Comparison of ENCODE assay signal across 8 cellular contexts in the genomic region with DNA sequence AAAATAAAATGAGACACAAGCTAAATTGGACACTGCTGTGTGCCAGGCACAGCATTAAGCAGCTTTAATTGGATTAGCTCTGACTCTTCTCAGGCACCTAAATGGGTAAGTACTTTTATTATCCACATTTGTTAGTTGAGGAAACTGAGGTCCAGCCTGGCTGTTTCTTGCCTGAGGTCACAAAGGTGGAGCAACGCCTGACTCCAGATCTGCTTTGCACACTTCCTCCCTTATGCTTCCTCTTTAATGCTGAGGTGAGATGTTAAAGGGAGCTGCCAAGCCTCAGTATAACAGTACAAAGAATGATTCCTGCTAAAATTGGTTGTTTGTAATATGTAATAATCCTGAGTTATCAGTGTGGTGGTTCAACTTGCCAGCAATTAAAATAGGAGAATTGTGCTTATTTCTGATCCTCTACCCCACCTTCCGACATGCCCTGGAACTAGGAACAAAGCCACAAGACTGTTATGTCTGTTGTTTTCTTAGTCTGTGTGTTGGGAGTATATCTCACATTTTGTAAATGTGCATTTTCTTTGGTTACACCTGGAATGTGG.
DNase-seq lines count a peak whose midpoint lies in the region; FAIRE-seq and TF ChIP-seq lines count a peak whose summit lies in the region.

No MANE protein-coding gene starts in this region.

- peaks cover 65% of the 10 kb centered on the region for H3K79me2 ChIP-seq in endothelial cell of umbilical vein (ENCODE audit: control insufficient read depth, insufficient read depth, low read length)

- peak overlapping the region; percentile 66 for H3K4me3 ChIP-seq in GM12865 (ENCODE audit: low read depth, low read length)
- peak overlapping the region in 2 of 3 experiments; percentile 30 to 93 for H3K4me3 ChIP-seq in endothelial cell of umbilical vein (replicated peaks in 1 of 3; ENCODE audit: insufficient read depth in 1 of 3, low read depth in 1 of 3, low read length in 3 of 3)
- peak overlapping the region; percentile 42 for H3K4me3 ChIP-seq in rectal smooth muscle tissue (ENCODE audit: low read length)
- H3K4me3 ChIP-seq in MG63, result no peak overlapping the region

- BruUV-seq in endothelial cell of umbilical vein (replicated peaks; lab: Mats Ljungman, UMichigan), result no TSS peak

- dilution Hi-C loops in endothelial cell of umbilical vein (cut with MboI; ENCODE audit: extremely low pct_ligation_motif_present, low sequenced_read_pairs), result no loop called here

- peak overlapping the region; percentile 87 for H3K4me2 ChIP-seq in endothelial cell of umbilical vein (ENCODE audit: insufficient read depth, low read length)

- FAIRE-seq in endothelial cell of umbilical vein (lab: Jason Lieb, UNC) (peak; percentile 63), RCC 7860 (lab: Jason Lieb, UNC) (no peak)

- H3K9me3 ChIP-seq in endothelial cell of umbilical vein (replicated peaks; ENCODE audit: control insufficient read depth, insufficient read depth, low read length) (no peaks in the 10 kb centered on the region), MG63 (no peaks in the 10 kb centered on the region)

- H3K4me1 ChIP-seq in endothelial cell of umbilical vein (ENCODE audit: control insufficient read depth, extremely low read depth, insufficient read depth, low read length), result peaks cover 56% of the 10 kb centered on the region
- H3K4me1 ChIP-seq in rectal smooth muscle tissue (ENCODE audit: control insufficient read depth, insufficient read depth, low read length), result peaks cover 35% of the 10 kb centered on the region

- CTCF ChIA-PET in endothelial cell of umbilical vein (lab: Charles Lee), result interaction anchor here (0.6 to 5.4 kb wide), 16 partner anchors 13 to 142 kb away, joined by 3 to 37 read pairs (median 4); partner anchors contain the start of gene AFF1

- H3K9ac ChIP-seq in endothelial cell of umbilical vein (replicated peaks; ENCODE audit: extremely low read depth, insufficient read depth, low read length) (no peak overlapping the region), rectal smooth muscle tissue (ENCODE audit: low read length) (no peak overlapping the region)

- no peaks in the 10 kb centered on the region for H3K9me1 ChIP-seq in endothelial cell of umbilical vein (replicated peaks; ENCODE audit: control insufficient read depth, extremely low read depth, insufficient read depth, low read length)

- H3K27ac ChIP-seq in endothelial cell of umbilical vein (ENCODE audit: insufficient read depth, low read depth, low read length), result no peak overlapping the region
- no peak overlapping the region for H3K27ac ChIP-seq in rectal smooth muscle tissue (ENCODE audit: low read depth, low read length)

- intact Hi-C loops in endothelial cell of umbilical vein (cut with micrococcal nuclease), result loop anchor here (1.0 to 10.0 kb wide), 3 partner anchors 36 to 226 kb away; no protein-coding TSS in a partner anchor

- DNase-seq in GM12865 (ENCODE audit: low read depth), result peak; percentile 38
- peak; percentile 51 for DNase-seq in NOMO-1 treated with dmso at 0.1 percent for 144 hours (lab: John Stamatoyannopoulos, UW; ENCODE audit: unreplicated experiment)
- DNase-seq in endothelial cell of umbilical vein (ENCODE audit: low read depth, low spot score), result peak; percentile 67
- DNase-seq in RCC 7860 (ENCODE audit: low spot score), result no peak
- DNase-seq in NCI-H2196 treated with DMSO at 0.1 percent for 48 hours (lab: John Stamatoyannopoulos, UW; ENCODE audit: unreplicated experiment), result no peak
- DNase-seq in NCI-H2171 treated with DMSO at 0.1 percent for 48 hours (lab: John Stamatoyannopoulos, UW), result no peak
- no peak for DNase-seq in MG63

- TF ChIP-seq CTCF in GM12865 (IDR thresholded peaks at IDR 0.05; ENCODE audit: insufficient read depth, low read depth, low read length, missing control alignments), result no peak
- no peak for TF ChIP-seq CTCF in endothelial cell of umbilical vein (IDR thresholded peaks at IDR 0.05; ENCODE audit: extremely low read depth in 1 of 2, insufficient read depth in 1 of 2, low read depth in 1 of 2, low read length in 2 of 2)

- no peak overlapping the region for H2AFZ ChIP-seq in endothelial cell of umbilical vein (ENCODE audit: low read depth, low read length)

- TF ChIP-seq POLR2A in endothelial cell of umbilical vein (IDR thresholded peaks at IDR 0.05; ENCODE audit: low read depth, low read length), result no peak

- H3K36me3 ChIP-seq in endothelial cell of umbilical vein (ENCODE audit: control insufficient read depth in 2 of 2, extremely low read depth in 1 of 2, insufficient read depth in 2 of 2, low read length in 2 of 2), result no peaks in the 10 kb centered on the region
- H3K36me3 ChIP-seq in rectal smooth muscle tissue (ENCODE audit: control insufficient read depth, insufficient read depth, low read length), result no peaks in the 10 kb centered on the region
- H3K36me3 ChIP-seq in MG63, result no peaks in the 10 kb centered on the region

- H4K20me1 ChIP-seq in endothelial cell of umbilical vein (replicated peaks; ENCODE audit: control insufficient read depth, extremely low read depth, insufficient read depth, low read length), result no peaks in the 10 kb centered on the region

- H3K27me3 ChIP-seq in endothelial cell of umbilical vein (ENCODE audit: control insufficient read depth in 2 of 2, insufficient read depth in 2 of 2, low read length in 2 of 2), result no peaks in the 10 kb centered on the region
- H3K27me3 ChIP-seq in rectal smooth muscle tissue (ENCODE audit: control insufficient read depth, insufficient read depth, low read length), result no peaks in the 10 kb centered on the region
- no peaks in the 10 kb centered on the region for H3K27me3 ChIP-seq in MG63

- POLR2A ChIA-PET in endothelial cell of umbilical vein (lab: Charles Lee), result no interaction called here

TF ChIP-seq in endothelial cell of umbilical vein, 7 proteins besides CTCF, POLR2A, EP300 and RAD21:
- no peak for TF ChIP-seq EZH2 (IDR thresholded peaks at IDR 0.05; ENCODE audit: borderline replicate concordance, low read depth, low read length, severe bottlenecking)
- TF ChIP-seq, protein P1, sequence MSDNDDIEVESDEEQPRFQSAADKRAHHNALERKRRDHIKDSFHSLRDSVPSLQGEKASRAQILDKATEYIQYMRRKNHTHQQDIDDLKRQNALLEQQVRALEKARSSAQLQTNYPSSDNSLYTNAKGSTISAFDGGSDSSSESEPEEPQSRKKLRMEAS (IDR thresholded peaks at IDR 0.05; ENCODE audit: insufficient read depth, insufficient read length), result no peak
- TF ChIP-seq POLR2AphosphoS5 (IDR thresholded peaks at IDR 0.05; ENCODE audit: insufficient read depth, low read depth, low read length), result no peak
- TF ChIP-seq JUN (IDR thresholded peaks at IDR 0.05; ENCODE audit: borderline replicate concordance, insufficient read depth, insufficient read length, low read depth), result no peak
- TF ChIP-seq MYC (IDR thresholded peaks at IDR 0.05; ENCODE audit: low read depth, low read length), result no peak
- TF ChIP-seq GATA2 (IDR thresholded peaks at IDR 0.05; ENCODE audit: insufficient read depth, insufficient read length, low read depth, low read length), result no peak
- no peak for TF ChIP-seq FOS (IDR thresholded peaks at IDR 0.05; ENCODE audit: borderline replicate concordance, insufficient read depth, low read length)

Comparison
In these comparisons a context has a peak if more than half of its experiments do, and no peak if none do; other contexts are left out.
1. DNase-seq: peak in GM12865 (single experiment), NOMO-1 treated with dmso at 0.1 percent for 144 hours (single experiment) and endothelial cell of umbilical vein (single experiment); none in RCC 7860 (single experiment), NCI-H2196 treated with DMSO at 0.1 percent for 48 hours (single experiment), NCI-H2171 treated with DMSO at 0.1 percent for 48 hours (single experiment) and MG63 (single experiment).